In the genomic region with DNA sequence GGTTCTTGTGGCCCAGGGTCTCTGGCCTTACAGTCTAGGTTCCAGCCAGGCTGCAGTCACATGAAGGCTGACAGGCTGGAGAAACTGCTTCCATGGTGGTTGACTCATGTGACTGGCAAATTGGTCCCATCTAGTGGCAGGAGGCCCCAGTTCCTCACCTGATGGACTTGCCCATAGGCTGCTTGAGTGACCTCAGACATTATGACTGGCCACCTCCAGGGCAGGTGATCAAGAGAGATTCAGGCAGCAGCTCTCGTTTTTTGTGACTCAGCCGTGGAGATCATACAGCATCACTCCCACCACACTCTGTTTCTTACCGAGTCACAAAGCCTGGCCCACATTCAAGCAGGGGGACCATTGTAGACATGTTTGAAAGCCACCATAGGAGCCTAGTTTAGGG, we compare ENCODE assay signal across 22 cellular contexts. TPM values are rescaled to one million over a fixed set of nuclear protein-coding genes. Genes with fewer than 3 reads are reported as not detected.
DNase-seq lines count a peak whose midpoint lies in the region; ATAC-seq and TF ChIP-seq lines count a peak whose summit lies in the region.
"Had no signal": no experiment of that assay in that cellular context is flagged by ENCODE, and none has a peak within 500 bp of the region (broad histone marks: within the 10 kb centered on the region; RNA-seq: fewer than 3 reads in every experiment).

No MANE protein-coding gene starts in this region.

- no TSS peak for BruUV-seq in PC-9 (replicated peaks; lab: Mats Ljungman, UMichigan)

- H4K20me1 ChIP-seq in PC-9 (ENCODE audit: insufficient read depth) = no peaks in the 10 kb centered on the region

- peak overlapping the region; percentile 36 to 64 for H3K27ac Mint-ChIP-seq in activated naive CD4-positive, alpha-beta T cell treated with anti-CD3 and anti-CD28 coated beads, Interleukin-2, amount 50 U/mL, for 72 hours
- H3K27ac Mint-ChIP-seq in memory B cell (peak overlapping the region; percentile 35), immature natural killer cell (peak overlapping the region in 2 of 6 donors; percentile 1 to 49)
- H3K27ac Mint-ChIP-seq: activated CD4-positive, alpha-beta T cell treated with anti-CD3 and anti-CD28 coated beads, Interleukin-2, amount 10 ng/mL, durations not matched to agents 7 days and 5 days; neural progenitor cell had no signal

- H3K4me1 Mint-ChIP-seq in memory B cell = peaks cover 6% of the 10 kb centered on the region
- peaks cover 6 to 19% of the 10 kb centered on the region in 2 donors for H3K4me1 Mint-ChIP-seq in immature natural killer cell

- H3K36me3 ChIP-seq in PC-9 (ENCODE audit: low read depth) = peaks cover 19% of the 10 kb centered on the region; the same call in 1 of the 2 replicates
- H3K36me3 ChIP-seq: breast epithelium, neural progenitor cell had no signal

- H3K9me3 ChIP-seq in PC-9 (ENCODE audit: insufficient read depth, low read depth) = no peaks in the 10 kb centered on the region
- H3K9me3 ChIP-seq: breast epithelium, MG63, SJCRH30, tibial artery had no signal

- H3K27me3 Mint-ChIP-seq in memory B cell = no peaks in the 10 kb centered on the region
- H3K27me3 Mint-ChIP-seq in immature natural killer cell (ENCODE audit: low read depth in 3 of 3) = no peaks in the 10 kb centered on the region
- H3K27me3 Mint-ChIP-seq: activated CD4-positive, alpha-beta T cell treated with anti-CD3 and anti-CD28 coated beads, Interleukin-2, amount 10 ng/mL, durations not matched to agents 7 days and 5 days had no signal

- H3K27ac ChIP-seq in PC-9 = no peak overlapping the region
- H3K27ac ChIP-seq: neural progenitor cell, SJCRH30, tibial artery had no signal

- peaks cover 0 to 32% of the 10 kb centered on the region in 2 donors for H3K36me3 Mint-ChIP-seq in activated naive CD4-positive, alpha-beta T cell treated with anti-CD3 and anti-CD28 coated beads, Interleukin-2, amount 50 U/mL, for 72 hours
- H3K36me3 Mint-ChIP-seq in memory B cell = peaks cover 10% of the 10 kb centered on the region
- peaks cover 5 to 22% (median 6%) of the 10 kb centered on the region in 3 donors for H3K36me3 Mint-ChIP-seq in immature natural killer cell

- H3K79me2 ChIP-seq in PC-9 (ENCODE audit: low read depth) = no peaks in the 10 kb centered on the region

- CTCF ChIA-PET in PC-9 (lab: Charles Lee) = no interaction called here

- TF ChIP-seq POLR2A in GM18505 (IDR thresholded peaks at IDR 0.05; ENCODE audit: borderline replicate concordance, extremely low read depth, insufficient read depth, insufficient read length) = peak; percentile 25

- no peak overlapping the region for H3K4me3 Mint-ChIP-seq in memory B cell
- H3K4me3 Mint-ChIP-seq in immature natural killer cell = no peak overlapping the region
- H3K4me3 Mint-ChIP-seq: activated CD4-positive, alpha-beta T cell treated with anti-CD3 and anti-CD28 coated beads, Interleukin-2, amount 10 ng/mL, durations not matched to agents 7 days and 5 days; neural progenitor cell had no signal

- H3F3A ChIP-seq in PC-9 (ENCODE audit: insufficient read depth, low read depth) = peaks cover 11% of the 10 kb centered on the region; the same call in 1 of the 2 replicates

- no peak for DNase-seq in activated CD4-positive, CD25-positive, alpha-beta regulatory T cell treated with anti-CD3 and anti-CD28 coated beads, Interleukin-2, amount 50 U/mL, for 72 hours
- DNase-seq in activated naive CD4-positive, alpha-beta T cell treated with anti-CD3 and anti-CD28 coated beads, Interleukin-2, amount 50 U/mL, for 72 hours (ENCODE audit: low spot score in 2 of 2) = no peak
- DNase-seq in memory B cell (ENCODE audit: low spot score in 2 of 2) = no peak
- no peak for DNase-seq in immature natural killer cell
- DNase-seq in left colon = no peak
- no peak for DNase-seq in PC-9
- DNase-seq: 8988T; activated CD4-positive, alpha-beta T cell treated with anti-CD3 and anti-CD28 coated beads, Interleukin-2, amount 10 ng/mL, durations not matched to agents 7 days and 5 days; activated gamma-delta T cell; C1 segment of cervical spinal cord; DND-41; effector CD4-positive, alpha-beta T cell; MG63; NCI-H187; NCI-H446 treated with DMSO at 0.1 percent for 48 hours; retina; SJCRH30; tibial artery had no signal

- POLR2A ChIA-PET in PC-9 (lab: Charles Lee; ENCODE audit: unreplicated experiment) = no interaction called here

- peak; percentile 39 to 57 for ATAC-seq in activated CD4-positive, CD25-positive, alpha-beta regulatory T cell treated with anti-CD3 and anti-CD28 coated beads, Interleukin-2, amount 50 U/mL, for 24 hours
- ATAC-seq in GM18505 (IDR thresholded peaks at IDR 0.05; ENCODE audit: unreplicated experiment) (no peak), memory B cell (ENCODE audit: low read depth) (no peak), left colon (no peak)
- peak; percentile 39 to 62 for ATAC-seq in activated naive CD4-positive, alpha-beta T cell treated with anti-CD3 and anti-CD28 coated beads, Interleukin-2, amount 50 U/mL, for 72 hours

- no peaks in the 10 kb centered on the region for H3K27me3 ChIP-seq in PC-9 (ENCODE audit: insufficient read depth, low read depth)
- H3K27me3 ChIP-seq: breast epithelium, MG63, neural progenitor cell, SJCRH30, tibial artery had no signal

- no peak for TF ChIP-seq CTCF in PC-9 (conservative IDR thresholded peaks at IDR 0.05)

- H3K4me3 ChIP-seq in PC-9 = no peak overlapping the region
- H3K4me3 ChIP-seq: breast epithelium, MG63, neural progenitor cell, SJCRH30, tibial artery had no signal

- no peaks in the 10 kb centered on the region for H3K9me3 Mint-ChIP-seq in activated naive CD4-positive, alpha-beta T cell treated with anti-CD3 and anti-CD28 coated beads, Interleukin-2, amount 50 U/mL, for 72 hours
- H3K9me3 Mint-ChIP-seq in memory B cell (no peaks in the 10 kb centered on the region), immature natural killer cell (no peaks in the 10 kb centered on the region)
- H3K9me3 Mint-ChIP-seq: activated CD4-positive, alpha-beta T cell treated with anti-CD3 and anti-CD28 coated beads, Interleukin-2, amount 10 ng/mL, durations not matched to agents 7 days and 5 days had no signal

- no peak overlapping the region for H3K4me2 ChIP-seq in PC-9
- H3K4me2 ChIP-seq: neural progenitor cell had no signal

- intact Hi-C loops in left colon (cut with DNase I, micrococcal nuclease) (loop anchor here in 1 of 2 donors (5.0 to 10.0 kb wide), 2 partner anchors 194 to 272 kb away; no protein-coding TSS in a partner anchor), PC-9 (cut with micrococcal nuclease; ENCODE audit: unreplicated experiment) (loop anchor here (5.0 kb wide), 1 partner anchor 107 kb away; no protein-coding TSS in a partner anchor)

- no peaks in the 10 kb centered on the region for H3K9me2 ChIP-seq in PC-9 (ENCODE audit: insufficient read depth)

- no peaks in the 10 kb centered on the region for H3K4me1 ChIP-seq in PC-9 (replicated peaks; ENCODE audit: insufficient read depth)
- H3K4me1 ChIP-seq: breast epithelium, neural progenitor cell, SJCRH30 had no signal

- H2AFZ ChIP-seq in PC-9 = no peak overlapping the region
- H2AFZ ChIP-seq: neural progenitor cell had no signal

RNA-seq across cellular contexts. Expression of gene SIAH1, which starts 34.5 kb away (rescaled TPM):
- 10 to 100 TPM; 15.9 to 18.6 TPM for total RNA-seq in activated naive CD4-positive, alpha-beta T cell treated with anti-CD3 and anti-CD28 coated beads, Interleukin-2, amount 50 U/mL, for 72 hours
- 10 to 100 TPM in 1 of 3 donors, 1 to 10 TPM in 2; 7.0 to 11.0 (median 8.6) TPM for polyA plus RNA-seq in immature natural killer cell
- total RNA-seq in left colon (10 to 100 TPM; 25.1 to 30.7 TPM), PC-9 (2021) (18.6 and 22.8 TPM in 2 replicates)

Comparison
In these comparisons a context has a peak if more than half of its experiments do, and no peak if none do; other contexts are left out.
1. ATAC-seq: peak in activated CD4-positive, CD25-positive, alpha-beta regulatory T cell treated with anti-CD3 and anti-CD28 coated beads, Interleukin-2, amount 50 U/mL, for 24 hours (2 of 2) and activated naive CD4-positive, alpha-beta T cell treated with anti-CD3 and anti-CD28 coated beads, Interleukin-2, amount 50 U/mL, for 72 hours (2 of 2); none in GM18505 (single experiment), memory B cell (single experiment) and left colon (single experiment).